15 cellular contexts compared by ENCODE assay signal in the genomic region with DNA sequence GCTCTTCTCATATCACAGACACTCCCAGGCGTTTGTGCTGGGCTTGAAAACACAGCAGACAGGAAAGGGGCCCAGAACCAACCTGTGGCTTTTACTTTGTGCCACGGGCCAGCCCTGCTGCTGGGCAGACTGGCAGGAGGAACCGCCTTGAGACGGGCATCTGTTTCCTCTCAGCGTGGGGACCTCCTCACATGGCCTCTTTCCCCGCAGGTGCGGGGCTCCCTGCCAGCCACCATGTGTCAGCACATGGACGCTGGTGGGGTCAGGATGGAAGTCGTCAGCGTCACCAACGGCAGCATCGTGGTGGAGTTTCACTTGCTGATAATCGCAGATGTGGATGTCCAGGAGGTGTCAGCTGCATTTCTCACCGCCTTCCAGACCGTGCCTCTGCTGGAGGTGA. TPM values are rescaled to one million over a fixed set of nuclear protein-coding genes. Genes with fewer than 3 reads are reported as not detected.
DNase-seq lines count a peak whose midpoint lies in the region; ATAC-seq and TF ChIP-seq lines count a peak whose summit lies in the region.
"Had no signal": no experiment of that assay in that cellular context is flagged by ENCODE, and none has a peak within 500 bp of the region (broad histone marks: within the 10 kb centered on the region; RNA-seq: fewer than 3 reads in every experiment).

No MANE protein-coding gene starts in this region.

- POLR2A ChIA-PET in activated CD8-positive, alpha-beta T cell treated with anti-CD3 and anti-CD28 coated beads for 36 hours (lab: Charles Lee): interaction anchor here (1.2 to 1.3 kb wide), 2 partner anchors 11 to 55 kb away, joined by 3 to 4 read pairs; no protein-coding TSS in a partner anchor

- H3K27ac Mint-ChIP-seq in activated T-cell treated with anti-CD3 and anti-CD28 coated beads, Interleukin-2, amount 50 U/mL, for 72 hours: no peak overlapping the region
- no peak overlapping the region for H3K27ac Mint-ChIP-seq in activated T-cell treated with anti-CD3 and anti-CD28 coated beads, Interleukin-2, amount 50 U/mL, for 24 hours
- no peak overlapping the region for H3K27ac Mint-ChIP-seq in activated CD8-positive, alpha-beta T cell treated with anti-CD3 and anti-CD28 coated beads for 36 hours
- no peak overlapping the region for H3K27ac Mint-ChIP-seq in stimulated activated memory B cell treated with anti-CD40 and anti-IgM and Interleukin-4, amounts not matched to agents 10 μg/mL and 1 μg/mL and 100 μg/mL, for 72 hours
- H3K27ac Mint-ChIP-seq in progenitor cell of endocrine pancreas: no peak overlapping the region
- H3K27ac Mint-ChIP-seq: nephron progenitor cell had no signal

- CTCF ChIA-PET in activated CD8-positive, alpha-beta T cell treated with anti-CD3 and anti-CD28 coated beads for 36 hours (lab: Charles Lee): interaction anchor here (0.8 to 7.6 kb wide), 7 partner anchors 12 to 302 kb away, joined by 3 to 76 read pairs (median 9); no protein-coding TSS in a partner anchor

- no peak for TF ChIP-seq CTCF in activated CD8-positive, alpha-beta T cell treated with anti-CD3 and anti-CD28 coated beads for 36 hours (IDR thresholded peaks at IDR 0.05)
- no peak for TF ChIP-seq CTCF in progenitor cell of endocrine pancreas (IDR thresholded peaks at IDR 0.05; ENCODE audit: unreplicated experiment)

- ATAC-seq in activated T-cell treated with anti-CD3 and anti-CD28 coated beads, Interleukin-2, amount 50 U/mL, for 72 hours (replicated peaks in 1 of 2): peak; percentile 29 to 43
- ATAC-seq in activated CD8-positive, alpha-beta T cell treated with anti-CD3 and anti-CD28 coated beads for 36 hours: peak; percentile 11
- ATAC-seq in stimulated activated memory B cell treated with anti-CD40 and anti-IgM and Interleukin-4, amounts not matched to agents 10 μg/mL and 1 μg/mL and 100 μg/mL, for 72 hours: peak; percentile 43
- ATAC-seq in HG03045 (IDR thresholded peaks at IDR 0.05; ENCODE audit: unreplicated experiment): no peak
- no peak for ATAC-seq in GM18502 (IDR thresholded peaks at IDR 0.05; ENCODE audit: poor library complexity, unreplicated experiment)
- ATAC-seq: esophagus mucosa had no signal

- peak overlapping the region; percentile 23 to 46 for H3K4me3 Mint-ChIP-seq in activated T-cell treated with anti-CD3 and anti-CD28 coated beads, Interleukin-2, amount 50 U/mL, for 72 hours
- H3K4me3 Mint-ChIP-seq in activated T-cell treated with anti-CD3 and anti-CD28 coated beads, Interleukin-2, amount 50 U/mL, for 24 hours: no peak overlapping the region
- H3K4me3 Mint-ChIP-seq in activated CD8-positive, alpha-beta T cell treated with anti-CD3 and anti-CD28 coated beads for 36 hours: no peak overlapping the region
- H3K4me3 Mint-ChIP-seq in stimulated activated memory B cell treated with anti-CD40 and anti-IgM and Interleukin-4, amounts not matched to agents 10 μg/mL and 1 μg/mL and 100 μg/mL, for 72 hours: peak overlapping the region; percentile 44
- no peak overlapping the region for H3K4me3 Mint-ChIP-seq in progenitor cell of endocrine pancreas (ENCODE audit: low read depth)
- H3K4me3 Mint-ChIP-seq: nephron progenitor cell had no signal

- no peaks in the 10 kb centered on the region for H3K36me3 Mint-ChIP-seq in activated T-cell treated with anti-CD3 and anti-CD28 coated beads, Interleukin-2, amount 50 U/mL, for 72 hours (ENCODE audit: insufficient read depth in 2 of 2)
- no peaks in the 10 kb centered on the region for H3K36me3 Mint-ChIP-seq in activated T-cell treated with anti-CD3 and anti-CD28 coated beads, Interleukin-2, amount 50 U/mL, for 24 hours (ENCODE audit: low read depth)
- no peaks in the 10 kb centered on the region for H3K36me3 Mint-ChIP-seq in activated CD8-positive, alpha-beta T cell treated with anti-CD3 and anti-CD28 coated beads for 36 hours (ENCODE audit: low read depth)
- H3K36me3 Mint-ChIP-seq in stimulated activated memory B cell treated with anti-CD40 and anti-IgM and Interleukin-4, amounts not matched to agents 10 μg/mL and 1 μg/mL and 100 μg/mL, for 72 hours: no peaks in the 10 kb centered on the region
- no peaks in the 10 kb centered on the region for H3K36me3 Mint-ChIP-seq in progenitor cell of endocrine pancreas (ENCODE audit: insufficient read depth)

- intact Hi-C loops in activated CD8-positive, alpha-beta T cell treated with anti-CD3 and anti-CD28 coated beads for 36 hours (cut with micrococcal nuclease): no loop called here

- peaks cover 40% of the 10 kb centered on the region for H3K4me1 Mint-ChIP-seq in activated T-cell treated with anti-CD3 and anti-CD28 coated beads, Interleukin-2, amount 50 U/mL, for 72 hours (ENCODE audit: low read depth)
- peaks cover 23% of the 10 kb centered on the region for H3K4me1 Mint-ChIP-seq in activated T-cell treated with anti-CD3 and anti-CD28 coated beads, Interleukin-2, amount 50 U/mL, for 24 hours (ENCODE audit: low read depth)
- H3K4me1 Mint-ChIP-seq in activated CD8-positive, alpha-beta T cell treated with anti-CD3 and anti-CD28 coated beads for 36 hours (ENCODE audit: low read depth): peaks cover 25% of the 10 kb centered on the region
- H3K4me1 Mint-ChIP-seq in stimulated activated memory B cell treated with anti-CD40 and anti-IgM and Interleukin-4, amounts not matched to agents 10 μg/mL and 1 μg/mL and 100 μg/mL, for 72 hours: peaks cover 46% of the 10 kb centered on the region
- peaks cover 26% of the 10 kb centered on the region for H3K4me1 Mint-ChIP-seq in progenitor cell of endocrine pancreas (ENCODE audit: low read depth)

- H3K9me3 Mint-ChIP-seq in activated T-cell treated with anti-CD3 and anti-CD28 coated beads, Interleukin-2, amount 50 U/mL, for 72 hours: no peaks in the 10 kb centered on the region
- H3K9me3 Mint-ChIP-seq in activated T-cell treated with anti-CD3 and anti-CD28 coated beads, Interleukin-2, amount 50 U/mL, for 24 hours: no peaks in the 10 kb centered on the region
- H3K9me3 Mint-ChIP-seq in activated CD8-positive, alpha-beta T cell treated with anti-CD3 and anti-CD28 coated beads for 36 hours: no peaks in the 10 kb centered on the region
- no peaks in the 10 kb centered on the region for H3K9me3 Mint-ChIP-seq in stimulated activated memory B cell treated with anti-CD40 and anti-IgM and Interleukin-4, amounts not matched to agents 10 μg/mL and 1 μg/mL and 100 μg/mL, for 72 hours
- H3K9me3 Mint-ChIP-seq in progenitor cell of endocrine pancreas (ENCODE audit: low read depth): no peaks in the 10 kb centered on the region
- H3K9me3 Mint-ChIP-seq: nephron progenitor cell had no signal

- H3K27me3 Mint-ChIP-seq in activated T-cell treated with anti-CD3 and anti-CD28 coated beads, Interleukin-2, amount 50 U/mL, for 72 hours (ENCODE audit: low read depth): peaks cover 69% of the 10 kb centered on the region
- peaks cover 72% of the 10 kb centered on the region for H3K27me3 Mint-ChIP-seq in activated T-cell treated with anti-CD3 and anti-CD28 coated beads, Interleukin-2, amount 50 U/mL, for 24 hours
- H3K27me3 Mint-ChIP-seq in activated CD8-positive, alpha-beta T cell treated with anti-CD3 and anti-CD28 coated beads for 36 hours: peaks cover 61% of the 10 kb centered on the region
- H3K27me3 Mint-ChIP-seq in stimulated activated memory B cell treated with anti-CD40 and anti-IgM and Interleukin-4, amounts not matched to agents 10 μg/mL and 1 μg/mL and 100 μg/mL, for 72 hours: peaks cover 75% of the 10 kb centered on the region
- peaks cover 42% of the 10 kb centered on the region for H3K27me3 Mint-ChIP-seq in progenitor cell of endocrine pancreas

- DNase-seq in activated T-cell treated with anti-CD3 and anti-CD28 coated beads, Interleukin-2, amount 50 U/mL, for 72 hours: peak; percentile 30 to 31
- no peak for DNase-seq in activated T-cell treated with anti-CD3 and anti-CD28 coated beads, Interleukin-2, amount 50 U/mL, for 24 hours
- DNase-seq in NCI-H146 (lab: John Stamatoyannopoulos, UW) (peak; percentile 57), progenitor cell of endocrine pancreas (ENCODE audit: low spot score, unreplicated experiment) (no peak)
- peak; percentile 37 for DNase-seq in activated CD8-positive, alpha-beta T cell treated with anti-CD3 and anti-CD28 coated beads for 36 hours
- DNase-seq: activated CD8-positive, alpha-beta memory T cell treated with anti-CD3 and anti-CD28 coated beads, Interleukin-2, amount 50 U/mL, for 48 hours; BE2C; NCI-H2227 treated with DMSO at 0.1 percent for 48 hours; nephron progenitor cell; stimulated activated naive CD4-positive, alpha-beta T cell treated with Interleukin-2 at 50 U/mL for 16 hours had no signal

RNA-seq across cellular contexts. Expression of a gene that starts 47.8 kb away (rescaled TPM):
- under 1 TPM; 0.39 to 0.89 TPM for total RNA-seq in activated T-cell treated with anti-CD3 and anti-CD28 coated beads, Interleukin-2, amount 50 U/mL, for 72 hours
- total RNA-seq in activated CD8-positive, alpha-beta T cell treated with anti-CD3 and anti-CD28 coated beads for 36 hours: not detected
- total RNA-seq in progenitor cell of endocrine pancreas: 0.19 TPM in 1 of 2 replicates, not detected in the other
- total RNA-seq: bronchial epithelial cell had no signal

Comparison
In these comparisons a context has a peak if more than half of its experiments do, and no peak if none do; other contexts are left out.
1. DNase-seq: peak in activated T-cell treated with anti-CD3 and anti-CD28 coated beads, Interleukin-2, amount 50 U/mL, for 72 hours (2 of 2), NCI-H146 (single experiment) and activated CD8-positive, alpha-beta T cell treated with anti-CD3 and anti-CD28 coated beads for 36 hours (single experiment); none in activated T-cell treated with anti-CD3 and anti-CD28 coated beads, Interleukin-2, amount 50 U/mL, for 24 hours (single experiment) and progenitor cell of endocrine pancreas (single experiment).
2. H3K4me3 Mint-ChIP-seq: peak in activated T-cell treated with anti-CD3 and anti-CD28 coated beads, Interleukin-2, amount 50 U/mL, for 72 hours (2 of 2) and stimulated activated memory B cell treated with anti-CD40 and anti-IgM and Interleukin-4, amounts not matched to agents 10 μg/mL and 1 μg/mL and 100 μg/mL, for 72 hours (single experiment); none in activated T-cell treated with anti-CD3 and anti-CD28 coated beads, Interleukin-2, amount 50 U/mL, for 24 hours (single experiment), activated CD8-positive, alpha-beta T cell treated with anti-CD3 and anti-CD28 coated beads for 36 hours (single experiment) and progenitor cell of endocrine pancreas (single experiment).
3. ATAC-seq: peak in activated T-cell treated with anti-CD3 and anti-CD28 coated beads, Interleukin-2, amount 50 U/mL, for 72 hours (2 of 2), activated CD8-positive, alpha-beta T cell treated with anti-CD3 and anti-CD28 coated beads for 36 hours (single experiment) and stimulated activated memory B cell treated with anti-CD40 and anti-IgM and Interleukin-4, amounts not matched to agents 10 μg/mL and 1 μg/mL and 100 μg/mL, for 72 hours (single experiment); none in HG03045 (single experiment) and GM18502 (single experiment).